Comparison of ENCODE assay signal across 11 cellular contexts in genomic region chr17:52158450-52159042, GRCh38. TPM values are rescaled to one million over a fixed set of nuclear protein-coding genes. Genes with fewer than 3 reads are reported as not detected.
DNase-seq lines count a peak whose midpoint lies in the region; ATAC-seq, FAIRE-seq and TF ChIP-seq lines count a peak whose summit lies in the region.
"Had no signal": no experiment of that assay in that cellular context is flagged by ENCODE, and none has a peak within 500 bp of the region (broad histone marks: within the 10 kb centered on the region; RNA-seq: fewer than 3 reads in every experiment).

TSS of gene CA10 (minus strand) at chr17:52158714.

- H3K27me3 Mint-ChIP-seq in activated CD8-positive, alpha-beta memory T cell treated with anti-CD3 and anti-CD28 coated beads, Interleukin-2, amount 10 ng/mL, durations not matched to agents 7 days and 5 days = peaks cover 51% of the 10 kb centered on the region
- peaks cover 43% of the 10 kb centered on the region for H3K27me3 Mint-ChIP-seq in activated CD4-positive, alpha-beta T cell treated with anti-CD3 and anti-CD28 coated beads, Interleukin-2, amount 10 ng/mL, durations not matched to agents 7 days and 5 days

- CTCF ChIA-PET in activated CD8-positive, alpha-beta memory T cell treated with anti-CD3 and anti-CD28 coated beads, Interleukin-2, amount 10 ng/mL, durations not matched to agents 7 days and 5 days (lab: Charles Lee) = no interaction called here
- CTCF ChIA-PET in activated CD4-positive, alpha-beta T cell treated with anti-CD3 and anti-CD28 coated beads, Interleukin-2, amount 10 ng/mL, durations not matched to agents 7 days and 5 days (lab: Charles Lee) = no interaction called here

- H3K27ac ChIP-seq in VCaP = peak within 1 kb of the TSS; percentile 53; the same call in 1 of the 2 replicates
- no peak within 1 kb of the TSS for H3K27ac ChIP-seq in testis
- no peak within 1 kb of the TSS for H3K27ac ChIP-seq in small intestine (ENCODE audit: low read depth in 1 of 2, low read length in 1 of 2)

- H3K27ac Mint-ChIP-seq in activated CD8-positive, alpha-beta memory T cell treated with anti-CD3 and anti-CD28 coated beads, Interleukin-2, amount 10 ng/mL, durations not matched to agents 7 days and 5 days = peak within 1 kb of the TSS; percentile 52
- no peak within 1 kb of the TSS for H3K27ac Mint-ChIP-seq in activated CD4-positive, alpha-beta T cell treated with anti-CD3 and anti-CD28 coated beads, Interleukin-2, amount 10 ng/mL, durations not matched to agents 7 days and 5 days

- intact Hi-C loops in testis (cut with DNase I; ENCODE audit: low total_unique reads) = no loop called here

- TF ChIP-seq POLR2A in testis (IDR thresholded peaks at IDR 0.05) = no peak

- FAIRE-seq in small intestine (lab: Jason Lieb, UNC) = no peak

- TF ChIP-seq CTCF in VCaP (conservative IDR thresholded peaks at IDR 0.05) = peak; percentile 77
- TF ChIP-seq CTCF in testis (IDR thresholded peaks at IDR 0.05) = no peak

- peaks cover 4% of the 10 kb centered on the region for H3K36me3 Mint-ChIP-seq in activated CD8-positive, alpha-beta memory T cell treated with anti-CD3 and anti-CD28 coated beads, Interleukin-2, amount 10 ng/mL, durations not matched to agents 7 days and 5 days
- no peaks in the 10 kb centered on the region for H3K36me3 Mint-ChIP-seq in activated CD4-positive, alpha-beta T cell treated with anti-CD3 and anti-CD28 coated beads, Interleukin-2, amount 10 ng/mL, durations not matched to agents 7 days and 5 days (ENCODE audit: low read depth)

- H3K4me3 Mint-ChIP-seq in activated CD8-positive, alpha-beta memory T cell treated with anti-CD3 and anti-CD28 coated beads, Interleukin-2, amount 10 ng/mL, durations not matched to agents 7 days and 5 days = peak within 1 kb of the TSS; percentile 34
- H3K4me3 Mint-ChIP-seq in activated CD4-positive, alpha-beta T cell treated with anti-CD3 and anti-CD28 coated beads, Interleukin-2, amount 10 ng/mL, durations not matched to agents 7 days and 5 days = no peak within 1 kb of the TSS

- H3K4me1 ChIP-seq in testis (no peaks in the 10 kb centered on the region), small intestine (ENCODE audit: control insufficient read depth in 2 of 2, insufficient read depth in 1 of 2, low read depth in 1 of 2, low read length in 1 of 2) (no peaks in the 10 kb centered on the region)

- peaks cover 5% of the 10 kb centered on the region for H3K4me1 Mint-ChIP-seq in activated CD8-positive, alpha-beta memory T cell treated with anti-CD3 and anti-CD28 coated beads, Interleukin-2, amount 10 ng/mL, durations not matched to agents 7 days and 5 days
- H3K4me1 Mint-ChIP-seq in activated CD4-positive, alpha-beta T cell treated with anti-CD3 and anti-CD28 coated beads, Interleukin-2, amount 10 ng/mL, durations not matched to agents 7 days and 5 days = peaks cover 5% of the 10 kb centered on the region

- no peaks in the 10 kb centered on the region for H3K9me3 Mint-ChIP-seq in activated CD8-positive, alpha-beta memory T cell treated with anti-CD3 and anti-CD28 coated beads, Interleukin-2, amount 10 ng/mL, durations not matched to agents 7 days and 5 days (ENCODE audit: low read depth)
- H3K9me3 Mint-ChIP-seq in activated CD4-positive, alpha-beta T cell treated with anti-CD3 and anti-CD28 coated beads, Interleukin-2, amount 10 ng/mL, durations not matched to agents 7 days and 5 days = peaks cover 6% of the 10 kb centered on the region

- no peak for ATAC-seq in activated CD8-positive, alpha-beta memory T cell treated with anti-CD3 and anti-CD28 coated beads, Interleukin-2, amount 10 ng/mL, durations not matched to agents 7 days and 5 days

- POLR2A ChIA-PET in activated CD4-positive, alpha-beta T cell treated with anti-CD3 and anti-CD28 coated beads, Interleukin-2, amount 10 ng/mL, durations not matched to agents 7 days and 5 days (lab: Charles Lee) = no interaction called here

- peak within 1 kb of the TSS; percentile 62 for H3K4me3 ChIP-seq in iPS-18c (ENCODE audit: insufficient read depth, low read depth, low read length)
- peak within 1 kb of the TSS; percentile 31 to 38 for H3K4me3 ChIP-seq in testis
- H3K4me3 ChIP-seq in small intestine (ENCODE audit: low read depth in 1 of 2, low read length in 2 of 2) = peak within 1 kb of the TSS in 1 of 2 donors; percentile 24

- H3K36me3 ChIP-seq in testis (ENCODE audit: low read depth, missing control alignments) = no peaks in the 10 kb centered on the region
- H3K36me3 ChIP-seq in small intestine (ENCODE audit: control insufficient read depth in 2 of 2, insufficient read depth in 2 of 2, low read length in 2 of 2) = no peaks in the 10 kb centered on the region

- WGBS in testis, 2 donors = 1 to 2% methylated on average over 21 to 51 of the region's 52 CpGs
- 4 to 8% (median 8%) methylated on average over 36 to 52 of the region's 52 CpGs for WGBS in small intestine, 3 donors

- no peaks in the 10 kb centered on the region for H3K27me3 ChIP-seq in testis
- H3K27me3 ChIP-seq in small intestine (ENCODE audit: control insufficient read depth in 2 of 2, insufficient read depth in 2 of 2, low read length in 2 of 2) = peaks cover 12 to 26% of the 10 kb centered on the region in 2 donors

- no peak for DNase-seq in activated CD8-positive, alpha-beta memory T cell treated with anti-CD3 and anti-CD28 coated beads, Interleukin-2, amount 10 ng/mL, durations not matched to agents 7 days and 5 days
- no peak for DNase-seq in activated CD8-positive, alpha-beta memory T cell treated with anti-CD3 and anti-CD28 coated beads for 24 hours
- DNase-seq in testis (no peak), small intestine (no peak), MV-4-11 (lab: John Stamatoyannopoulos, UW) (no peak)
- DNase-seq in activated CD4-positive, alpha-beta T cell treated with anti-CD3 and anti-CD28 coated beads, Interleukin-2, amount 10 ng/mL, durations not matched to agents 7 days and 5 days = no peak
- DNase-seq: activated CD4-positive, CD25-positive, alpha-beta regulatory T cell treated with anti-CD3 and anti-CD28 coated beads, Interleukin-2, amount 50 U/mL, for 72 hours; foreskin melanocyte had no signal

- H3K9me3 ChIP-seq in iPS-18c (ENCODE audit: control insufficient read depth, insufficient read depth, low read length) = peaks cover 2% of the 10 kb centered on the region
- no peaks in the 10 kb centered on the region for H3K9me3 ChIP-seq in testis
- no peaks in the 10 kb centered on the region for H3K9me3 ChIP-seq in small intestine (ENCODE audit: control insufficient read depth, low read depth)

RNA-seq across cellular contexts. Expression of gene CA10, which starts in this region (rescaled TPM):
- under 1 TPM; 0.09 to 0.30 TPM for total RNA-seq in activated CD8-positive, alpha-beta memory T cell treated with anti-CD3 and anti-CD28 coated beads, Interleukin-2, amount 10 ng/mL, durations not matched to agents 7 days and 5 days
- 1 to 10 TPM; 5.0 to 5.3 TPM for total RNA-seq in testis
- polyA plus RNA-seq in testis (ENCODE audit: insufficient read depth, low read depth, low replicate concordance) (30.7 TPM), small intestine (under 1 TPM in 1 of 3 donors, not detected in 2; 0.31 TPM)
- not detected for total RNA-seq in activated CD4-positive, alpha-beta T cell treated with anti-CD3 and anti-CD28 coated beads, Interleukin-2, amount 10 ng/mL, durations not matched to agents 7 days and 5 days
- total RNA-seq: omental fat pad had no signal

Comparison
In these comparisons a context has a peak if more than half of its experiments do, and no peak if none do; other contexts are left out.
1. RNA of gene CA10 (total RNA-seq): 5.0 to 5.3 TPM in testis; 0.09 to 0.30 TPM in activated CD8-positive, alpha-beta memory T cell treated with anti-CD3 and anti-CD28 coated beads, Interleukin-2, amount 10 ng/mL, durations not matched to agents 7 days and 5 days and not detected in activated CD4-positive, alpha-beta T cell treated with anti-CD3 and anti-CD28 coated beads, Interleukin-2, amount 10 ng/mL, durations not matched to agents 7 days and 5 days; every median in the first group is over 4 times any median in the second.
2. RNA of gene CA10 (polyA plus RNA-seq): 30.7 TPM in testis (single experiment); 0.31 TPM in small intestine; every median in the first group is over 10 times any median in the second.